ENCODE assay signal across 8 cellular contexts in genomic region chr7:82443801-82444219, GRCh38. TPM values are rescaled to one million over a fixed set of nuclear protein-coding genes. Genes with fewer than 3 reads are reported as not detected.
DNase-seq lines count a peak whose midpoint lies in the region; ATAC-seq and TF ChIP-seq lines count a peak whose summit lies in the region.

No MANE protein-coding gene starts in this region.

- no peak overlapping the region for H3K27ac ChIP-seq in Panc1 (ENCODE audit: low read length)

- no peaks in the 10 kb centered on the region for H3K4me1 Mint-ChIP-seq in stimulated activated effector memory CD8-positive, alpha-beta T cell treated with anti-CD3 and anti-CD28 coated beads, Interleukin-12 subunit alpha, Interleukin-12 subunit beta, amount 100 ng/mL, for 72 hours

- no peaks in the 10 kb centered on the region for H3K9me3 ChIP-seq in Panc1 (ENCODE audit: control insufficient read depth, insufficient read depth, low read depth, low read length)

- no peaks in the 10 kb centered on the region for H3K9me3 Mint-ChIP-seq in stimulated activated effector memory CD8-positive, alpha-beta T cell treated with anti-CD3 and anti-CD28 coated beads, Interleukin-12 subunit alpha, Interleukin-12 subunit beta, amount 100 ng/mL, for 72 hours

- H3K4me3 Mint-ChIP-seq in stimulated activated effector memory CD8-positive, alpha-beta T cell treated with anti-CD3 and anti-CD28 coated beads, Interleukin-12 subunit alpha, Interleukin-12 subunit beta, amount 100 ng/mL, for 72 hours: peak overlapping the region; percentile 41

- DNase-seq in DMS 273 (lab: John Stamatoyannopoulos, UW; ENCODE audit: unreplicated experiment) (peak; percentile 97), HS-27A (ENCODE audit: low read depth) (peak; percentile 36), Panc1 (ENCODE audit: low read depth, low spot score) (no peak), cortex of kidney (lab: John Stamatoyannopoulos, UW) (peak; percentile 37), left kidney (ENCODE audit: low read depth, low spot score) (peak; percentile 94)
- DNase-seq in stimulated activated effector memory CD8-positive, alpha-beta T cell treated with anti-CD3 and anti-CD28 coated beads, Interleukin-12 subunit alpha, Interleukin-12 subunit beta, amount 100 ng/mL, for 72 hours (ENCODE audit: low spot score in 2 of 2): no peak
- DNase-seq in stimulated activated CD4-positive, alpha-beta T cell treated with anti-CD3 and anti-CD28 coated beads, Interleukin-4, amount 100 ng/mL, for 4 hours: no peak

- intact Hi-C loops in Panc1 (cut with micrococcal nuclease; ENCODE audit: unreplicated experiment): loop anchor here (10.0 kb wide), 1 partner anchor 131 kb away; no protein-coding TSS in a partner anchor

- H3K36me3 Mint-ChIP-seq in stimulated activated effector memory CD8-positive, alpha-beta T cell treated with anti-CD3 and anti-CD28 coated beads, Interleukin-12 subunit alpha, Interleukin-12 subunit beta, amount 100 ng/mL, for 72 hours: no peaks in the 10 kb centered on the region

- TF ChIP-seq CTCF in Panc1 (IDR thresholded peaks at IDR 0.05): no peak

- peak overlapping the region; percentile 60 to 79 for H3K4me3 ChIP-seq in Panc1 (ENCODE audit: low read depth in 2 of 2, low read length in 2 of 2)

- H3K27ac Mint-ChIP-seq in stimulated activated effector memory CD8-positive, alpha-beta T cell treated with anti-CD3 and anti-CD28 coated beads, Interleukin-12 subunit alpha, Interleukin-12 subunit beta, amount 100 ng/mL, for 72 hours: no peak overlapping the region

- H3K27me3 ChIP-seq in Panc1 (ENCODE audit: control insufficient read depth, insufficient read depth, low read length): peaks cover 28% of the 10 kb centered on the region

- H3K4me1 ChIP-seq in Panc1 (ENCODE audit: control insufficient read depth, insufficient read depth, low read length): no peaks in the 10 kb centered on the region

- POLR2A ChIA-PET in Panc1 (lab: Charles Lee): no interaction called here

- in situ Hi-C loops in Panc1 (cut with HindIII; ENCODE audit: low pct_unique_long_range_greater_than_20kb, low sequenced_read_pairs): no loop called here

- ATAC-seq in Panc1: peak; percentile 91
- peak; percentile 32 for ATAC-seq in stimulated activated effector memory CD8-positive, alpha-beta T cell treated with anti-CD3 and anti-CD28 coated beads, Interleukin-12 subunit alpha, Interleukin-12 subunit beta, amount 100 ng/mL, for 72 hours
- no peak for ATAC-seq in GM19455 (IDR thresholded peaks at IDR 0.05; ENCODE audit: unreplicated experiment)

- CTCF ChIA-PET in Panc1 (lab: Charles Lee): no interaction called here

- H3K36me3 ChIP-seq in Panc1 (ENCODE audit: control insufficient read depth, insufficient read depth, low read length): no peaks in the 10 kb centered on the region

- BruUV-seq in Panc1 (replicated peaks; lab: Mats Ljungman, UMichigan): no TSS peak

RNA-seq across cellular contexts. Expression of gene CACNA2D1, which starts 0.2 kb away (rescaled TPM):
- 9.8 TPM for total RNA-seq in Panc1 (2021; ENCODE audit: unreplicated experiment)
- 3.1 TPM for polyA plus RNA-seq in Panc1 (2012; ENCODE audit: insufficient read length)

Comparison
In these comparisons a context has a peak if more than half of its experiments do, and no peak if none do; other contexts are left out.
1. DNase-seq: peak in DMS 273 (single experiment), HS-27A (single experiment), cortex of kidney (single experiment) and left kidney (single experiment); none in Panc1 (single experiment), stimulated activated effector memory CD8-positive, alpha-beta T cell treated with anti-CD3 and anti-CD28 coated beads, Interleukin-12 subunit alpha, Interleukin-12 subunit beta, amount 100 ng/mL, for 72 hours (0 of 2) and stimulated activated CD4-positive, alpha-beta T cell treated with anti-CD3 and anti-CD28 coated beads, Interleukin-4, amount 100 ng/mL, for 4 hours (0 of 2).